ENCODE assay signal across 8 cellular contexts in the genomic region with DNA sequence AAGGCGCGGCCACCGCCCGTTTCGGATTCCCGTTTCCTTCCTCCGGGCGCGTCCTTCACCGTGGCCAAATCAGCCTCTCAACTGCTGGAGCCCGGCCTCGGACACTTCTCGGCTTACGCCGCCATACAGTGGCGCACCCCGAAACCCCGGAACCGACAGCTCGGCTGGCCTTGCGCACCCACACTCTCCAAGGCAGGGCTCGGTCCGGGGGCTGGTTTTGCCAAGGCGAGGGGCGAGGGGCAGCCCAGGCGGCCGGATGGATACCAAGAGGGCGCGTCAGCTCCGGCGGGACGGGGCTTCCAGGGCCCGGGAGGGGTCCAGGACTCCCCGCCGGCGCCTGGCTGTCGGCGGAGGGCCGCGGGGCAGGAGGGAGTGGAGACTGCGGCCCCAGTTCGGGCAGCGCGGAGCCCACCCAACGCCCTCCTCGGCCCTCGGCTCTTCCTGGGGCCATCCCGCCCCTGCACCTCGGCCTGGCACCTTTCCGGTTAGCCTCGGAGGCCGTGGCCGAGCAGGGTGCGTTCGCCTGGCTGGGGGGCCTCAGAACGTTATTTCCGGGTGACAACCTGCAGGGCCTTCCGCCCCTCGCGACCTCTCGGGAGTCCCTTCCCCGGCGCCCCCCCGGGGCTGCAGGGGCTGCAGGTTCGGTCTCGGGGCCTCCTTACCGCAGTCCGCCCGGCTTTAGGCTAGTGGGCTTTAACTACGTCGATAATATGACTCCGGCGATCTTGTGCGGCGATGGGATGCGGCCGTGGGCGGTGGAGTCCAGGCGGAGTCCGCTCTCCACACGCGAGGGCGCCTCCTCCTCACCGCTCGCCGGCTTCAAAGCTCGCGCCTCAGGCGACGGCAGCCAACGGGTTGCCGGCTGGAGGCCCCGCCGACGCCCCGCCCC. TPM values are rescaled to one million over a fixed set of nuclear protein-coding genes. Genes with fewer than 3 reads are reported as not detected.
DNase-seq lines count a peak whose midpoint lies in the region; ATAC-seq and TF ChIP-seq lines count a peak whose summit lies in the region.

No MANE protein-coding gene starts in this region.

- intact Hi-C loops in A673 (cut with micrococcal nuclease; ENCODE audit: unreplicated experiment) = no loop called here
- intact Hi-C loops in dorsolateral prefrontal cortex (cut with DNase I) = loop anchor here in 1 of 2 donors (2.0 to 5.0 kb wide), 2 partner anchors 42 to 144 kb away; partner anchors contain the start of gene RNASET2
- intact Hi-C loops in transverse colon (cut with DNase I; ENCODE audit: low total_unique reads) = no loop called here

- H3K79me1 ChIP-seq in mesendoderm (ENCODE audit: low read length) = peaks cover 24% of the 10 kb centered on the region

- peaks cover 14% of the 10 kb centered on the region for H3K36me3 ChIP-seq in A673 (ENCODE audit: insufficient read depth, low read length, poor library complexity, severe bottlenecking)
- peaks cover 2% of the 10 kb centered on the region for H3K36me3 ChIP-seq in mesendoderm (ENCODE audit: control insufficient read depth, insufficient read depth, low read length)
- no peaks in the 10 kb centered on the region for H3K36me3 ChIP-seq in transverse colon

- no TSS peak for BruUV-seq in A673 (replicated peaks; lab: Mats Ljungman, UMichigan)

- no peak overlapping the region for H2BK5ac ChIP-seq in mesendoderm (ENCODE audit: low read length)

- TF ChIP-seq EP300 in transverse colon (IDR thresholded peaks at IDR 0.05; ENCODE audit: low read depth) = no peak

- CTCF ChIA-PET in A673 (lab: Charles Lee) = interaction anchor here (0.6 kb wide), 1 partner anchor 224 kb away, joined by 3 read pairs; no protein-coding TSS in a partner anchor

- TF ChIP-seq CTCF in A673 (conservative IDR thresholded peaks at IDR 0.05; ENCODE audit: low read depth, low read length) (no peak), dorsolateral prefrontal cortex (IDR thresholded peaks at IDR 0.05 in 54 of 56, conservative IDR thresholded peaks at IDR 0.05 in 2 of 56; ENCODE audit: low read depth in 1 of 56, partially characterized antibody in 56 of 56) (no peak), transverse colon (IDR thresholded peaks at IDR 0.05) (no peak)

- H3K9ac ChIP-seq in mesendoderm (ENCODE audit: low read length) = peak overlapping the region; percentile 90

- no peak for TF ChIP-seq POLR2A in transverse colon (IDR thresholded peaks at IDR 0.05)

- peak overlapping the region; percentile 90 for H3K23ac ChIP-seq in mesendoderm (ENCODE audit: low read length)

- peak overlapping the region; percentile 95 for H3K4ac ChIP-seq in mesendoderm (ENCODE audit: low read depth, low read length)

- H3K27ac ChIP-seq in A673 (ENCODE audit: low read depth, low read length, poor library complexity, severe bottlenecking) (peak overlapping the region; percentile 94), dorsolateral prefrontal cortex (peak overlapping the region in 46 of 59 donors; percentile 9 to 89 (median 74)), mesendoderm (ENCODE audit: low read depth, low read length) (peak overlapping the region; percentile 13), transverse colon (peak overlapping the region; percentile 82 to 91 (median 85))

- peak; percentile 4 for DNase-seq in A673 (ENCODE audit: low spot score)
- DNase-seq in SW480 (ENCODE audit: low spot score) = peak; percentile 86
- DNase-seq in dorsolateral prefrontal cortex = peak in 3 of 10 donors; percentile 5 to 49 (median 28)
- DNase-seq in mesendoderm = peak; percentile 43
- DNase-seq in transverse colon = peak; percentile 22
- DNase-seq in cortex of kidney (lab: John Stamatoyannopoulos, UW) = no peak

- peaks cover 25% of the 10 kb centered on the region for H3K79me2 ChIP-seq in mesendoderm (ENCODE audit: control insufficient read depth, insufficient read depth, low read length)

- no CpG with 5 or more reads among the region's 96 CpGs for WGBS in mesendoderm (ENCODE audit: extremely low coverage, insufficient coverage, low lambda C conversion rate)
- 1% methylated on average over 68 of the region's 96 CpGs; no CpG with 5 or more reads in 1 of the 2 donors for WGBS in transverse colon (ENCODE audit: low coverage in 1 of 2), 2 donors

- peak overlapping the region; percentile 89 for H3K18ac ChIP-seq in mesendoderm (ENCODE audit: low read length)

- no peaks in the 10 kb centered on the region for H3K27me3 ChIP-seq in A673 (replicated peaks; ENCODE audit: insufficient read depth, low read depth, low read length, poor library complexity)
- no peaks in the 10 kb centered on the region for H3K27me3 ChIP-seq in dorsolateral prefrontal cortex
- H3K27me3 ChIP-seq in mesendoderm (ENCODE audit: insufficient read depth, low read length, poor library complexity) = no peaks in the 10 kb centered on the region
- H3K27me3 ChIP-seq in transverse colon = no peaks in the 10 kb centered on the region

- ATAC-seq in GM18861 (IDR thresholded peaks at IDR 0.05; ENCODE audit: unreplicated experiment) (peak; percentile 0), HG03060 (IDR thresholded peaks at IDR 0.05; ENCODE audit: low read depth, unreplicated experiment) (peak; percentile 6)

- no peak overlapping the region for H4K5ac ChIP-seq in mesendoderm (ENCODE audit: low read length)

- in situ Hi-C loops in transverse colon (cut with MboI; ENCODE audit: low pct_ligation_motif_present in 1 of 4, low pct_unique_long_range_greater_than_20kb in 1 of 4, low sequenced_read_pairs in 3 of 4) = loop anchor here in 3 of 4 donors (10.0 to 25.0 kb wide), 3 partner anchors 136 to 361 kb away; partner anchors contain the start of gene RPS6KA2 (in 1 of the 3)

- no peak overlapping the region for H2AK5ac ChIP-seq in mesendoderm (ENCODE audit: low read length)

- no peak overlapping the region for H2BK120ac ChIP-seq in mesendoderm (ENCODE audit: low read depth, low read length)

- POLR2A ChIA-PET in A673 (lab: Charles Lee; ENCODE audit: low non-redundant PET) = no interaction called here

- H3K4me1 ChIP-seq in A673 (ENCODE audit: insufficient read depth, low read length, poor library complexity, severe bottlenecking) (peaks cover 20% of the 10 kb centered on the region), mesendoderm (ENCODE audit: control insufficient read depth, low read depth, low read length) (peaks cover 6% of the 10 kb centered on the region), transverse colon (peaks cover 7 to 21% (median 20%) of the 10 kb centered on the region in 4 donors)

- H2BK15ac ChIP-seq in mesendoderm (replicated peaks; ENCODE audit: low read depth) = no peak overlapping the region

- no peak overlapping the region for H4K8ac ChIP-seq in mesendoderm (ENCODE audit: low read depth, low read length)

- peak overlapping the region; percentile 70 for H3K4me2 ChIP-seq in mesendoderm (ENCODE audit: low read length)

- peak overlapping the region; percentile 82 for H3K56ac ChIP-seq in mesendoderm (ENCODE audit: low read length)

- peak overlapping the region; percentile 98 for H3K4me3 ChIP-seq in A673 (ENCODE audit: low read depth, low read length, poor library complexity, severe bottlenecking)
- peak overlapping the region; percentile 77 to 98 (median 94) for H3K4me3 ChIP-seq in dorsolateral prefrontal cortex
- peak overlapping the region; percentile 34 for H3K4me3 ChIP-seq in mesendoderm (ENCODE audit: low read length)
- peak overlapping the region; percentile 54 to 100 (median 94) for H3K4me3 ChIP-seq in transverse colon

- H3K9me3 ChIP-seq in A673 (ENCODE audit: low read depth, low read length, poor library complexity, severe bottlenecking) (no peaks in the 10 kb centered on the region), transverse colon (no peaks in the 10 kb centered on the region)

RNA-seq across cellular contexts. Expression of gene CEP43, which starts 0.7 kb away (rescaled TPM):
- total RNA-seq in A673 (2021) = 33.4 and 34.2 TPM in 2 replicates
- total RNA-seq in dorsolateral prefrontal cortex = 10 to 100 TPM; 17.9 to 39.4 (median 27.8) TPM
- polyA plus RNA-seq in mesendoderm (2013, experiment 1 of 2) = 24.0 TPM
- polyA plus RNA-seq in mesendoderm (2013, experiment 2 of 2) = 24.6 TPM
- 10 to 100 TPM in 2 of 4 donors, 1 to 10 TPM in 2; 3.6 to 31.0 (median 14.3) TPM for total RNA-seq in transverse colon

RNA-seq across cellular contexts. Expression of gene RNASET2, which starts 42.1 kb away (rescaled TPM):
- 5.7 and 11.9 TPM in 2 replicates for total RNA-seq in A673 (2021)
- total RNA-seq in dorsolateral prefrontal cortex = 100 to 1,000 TPM in 8 of 120 experiments, 10 to 100 TPM in 112; 26.9 to 141 (median 66.3) TPM
- polyA plus RNA-seq in mesendoderm (2013, experiment 1 of 2) = 6.2 TPM
- polyA plus RNA-seq in mesendoderm (2013, experiment 2 of 2) = 6.6 TPM
- 100 to 1,000 TPM; 121 to 191 (median 176) TPM for total RNA-seq in transverse colon

Comparison
In these comparisons a context has a peak if more than half of its experiments do, and no peak if none do; other contexts are left out.
1. H3K27ac ChIP-seq: peak in every context shown above with its lines; median percentile 94 in A673; 85 in transverse colon; 74 in dorsolateral prefrontal cortex; 13 in mesendoderm.
2. H3K4me3 ChIP-seq: peak in every context shown above with its lines; median percentile 98 in A673; 94 in transverse colon; 94 in dorsolateral prefrontal cortex; 34 in mesendoderm.